1 cellular context compared by ENCODE assay signal in the genomic region with DNA sequence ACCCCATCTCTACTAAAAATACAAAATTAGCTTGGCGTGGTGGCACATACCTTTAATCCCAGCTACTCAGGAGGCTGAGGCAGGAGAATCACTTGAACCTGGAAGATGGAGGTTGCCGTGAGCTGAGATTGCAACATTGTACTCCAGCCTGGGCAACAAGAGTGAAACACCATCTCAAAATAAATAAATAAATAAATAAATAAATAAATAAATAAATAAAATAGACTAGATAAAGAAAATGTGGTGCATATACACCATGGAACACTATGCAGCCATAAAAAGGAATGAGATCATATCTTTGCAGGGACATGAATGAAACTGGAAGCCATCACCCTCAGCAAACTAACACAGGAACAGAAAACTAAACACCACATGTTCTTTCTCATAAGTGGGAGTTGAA.
TF ChIP-seq lines count a peak whose summit lies in the region.

No MANE protein-coding gene starts in this region.

TF ChIP-seq in HEK293, 187 proteins besides CTCF, POLR2A, EP300 and RAD21 (continued from another document):
- TF ChIP-seq ZNF518A (tag by site-specific recombination; conservative IDR thresholded peaks at IDR 0.05; ENCODE audit: low read depth) (peak; percentile 78), ZBTB11 (tag by site-specific recombination; conservative IDR thresholded peaks at IDR 0.05; ENCODE audit: low read depth) (peak; percentile 61), ZNF140 (tag by site-specific recombination; IDR thresholded peaks at IDR 0.05) (peak; percentile 69; the same call in 1 of the 2 replicates), ZBTB21 (tag by site-specific recombination; IDR thresholded peaks at IDR 0.05) (0 out of 2 replicates have a peak, but pooled peaks have one; percentile 21), ZNF558 (tag by site-specific recombination; IDR thresholded peaks at IDR 0.05) (peak; percentile 45; the same call in 1 of the 2 replicates), REST (tag by site-specific recombination; IDR thresholded peaks at IDR 0.05) (peak; percentile 47; the same call in 1 of the 2 replicates), ZXDB (tag by site-specific recombination; IDR thresholded peaks at IDR 0.05) (0 out of 2 replicates have a peak, but pooled peaks have one; percentile 46), ZNF433 (tag by site-specific recombination; IDR thresholded peaks at IDR 0.05; ENCODE audit: low read depth) (peak; percentile 75; the same call in 1 of the 2 replicates), ZBTB8A (tag by site-specific recombination; IDR thresholded peaks at IDR 0.05) (peak; percentile 51), ZNF560 (tag by site-specific recombination; IDR thresholded peaks at IDR 0.05; ENCODE audit: borderline replicate concordance) (peak; percentile 78; the same call in 1 of the 2 replicates), ZNF514 (tag by site-specific recombination; IDR thresholded peaks at IDR 0.05) (0 out of 2 replicates have a peak, but pooled peaks have one; percentile 33)
